ENCODE assay signal across 9 cellular contexts in the genomic region with DNA sequence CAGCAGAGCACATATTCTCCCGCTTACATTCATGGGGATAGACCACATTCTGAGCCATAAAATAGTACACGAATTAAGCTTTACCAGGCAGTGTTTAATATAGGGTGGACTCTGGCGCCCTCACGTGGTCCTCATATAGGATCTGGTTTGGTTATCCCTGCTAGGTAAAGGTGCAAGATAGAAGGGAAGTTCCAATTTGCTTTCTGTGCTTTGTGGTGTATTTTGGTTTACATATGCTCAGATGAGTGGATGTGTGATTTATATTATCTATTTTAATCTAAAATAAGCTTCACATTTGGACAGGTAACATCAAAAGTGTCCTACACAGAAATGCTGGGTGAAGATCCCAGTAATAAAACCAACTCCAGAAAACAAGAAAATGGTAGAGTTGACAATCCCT. TPM values are rescaled to one million over a fixed set of nuclear protein-coding genes. Genes with fewer than 3 reads are reported as not detected.
DNase-seq lines count a peak whose midpoint lies in the region; ATAC-seq lines count a peak whose summit lies in the region.
"Had no signal": no experiment of that assay in that cellular context is flagged by ENCODE, and none has a peak within 500 bp of the region (broad histone marks: within the 10 kb centered on the region; RNA-seq: fewer than 3 reads in every experiment).

No MANE protein-coding gene starts in this region.

- peaks cover 72% of the 10 kb centered on the region for H3K27me3 Mint-ChIP-seq in central memory CD8-positive, alpha-beta T cell

- H3K4me1 Mint-ChIP-seq in central memory CD8-positive, alpha-beta T cell = no peaks in the 10 kb centered on the region

- no peak overlapping the region for H3K27ac Mint-ChIP-seq in central memory CD8-positive, alpha-beta T cell (ENCODE audit: low read depth)
- H3K27ac Mint-ChIP-seq: activated naive CD4-positive, alpha-beta T cell treated with anti-CD3 and anti-CD28 coated beads, Interleukin-2, amount 50 U/mL, for 24 hours had no signal

- peak; percentile 77 for DNase-seq in DMS153 (lab: John Stamatoyannopoulos, UW)
- peak; percentile 89 for DNase-seq in NCI-H510A treated with DMSO at 0.1 percent for 48 hours (lab: John Stamatoyannopoulos, UW)
- peak; percentile 47 for DNase-seq in activated CD4-positive, alpha-beta T cell treated with anti-CD3 and anti-CD28 coated beads for 1 hour
- DNase-seq in central memory CD8-positive, alpha-beta T cell (ENCODE audit: low spot score in 2 of 2) = peak; percentile 21 to 49
- peak; percentile 30 to 86 for DNase-seq in left colon
- DNase-seq in stimulated activated CD4-positive, alpha-beta T cell treated with anti-CD3 and anti-CD28 coated beads, Interleukin-4, amount 100 ng/mL, for 1 hour = peak; percentile 67

- ATAC-seq in HG03378 (IDR thresholded peaks at IDR 0.05; ENCODE audit: unreplicated experiment) (peak; percentile 43), left colon (peak; percentile 94), GM19395 (IDR thresholded peaks at IDR 0.05; ENCODE audit: unreplicated experiment) (no peak)
- peak; percentile 64 for ATAC-seq in central memory CD8-positive, alpha-beta T cell (replicated peaks; ENCODE audit: extremely low read depth, poor library complexity, severe bottlenecking)

- no peak overlapping the region for H3K4me3 Mint-ChIP-seq in central memory CD8-positive, alpha-beta T cell
- H3K4me3 Mint-ChIP-seq: activated naive CD4-positive, alpha-beta T cell treated with anti-CD3 and anti-CD28 coated beads, Interleukin-2, amount 50 U/mL, for 24 hours had no signal

- H3K36me3 Mint-ChIP-seq in central memory CD8-positive, alpha-beta T cell (ENCODE audit: insufficient read depth) = no peaks in the 10 kb centered on the region
- H3K36me3 Mint-ChIP-seq: activated naive CD4-positive, alpha-beta T cell treated with anti-CD3 and anti-CD28 coated beads, Interleukin-2, amount 50 U/mL, for 24 hours had no signal

- intact Hi-C loops in left colon (cut with DNase I, micrococcal nuclease) = no loop called here

- H3K9me3 Mint-ChIP-seq in central memory CD8-positive, alpha-beta T cell = no peaks in the 10 kb centered on the region
- H3K9me3 Mint-ChIP-seq: activated naive CD4-positive, alpha-beta T cell treated with anti-CD3 and anti-CD28 coated beads, Interleukin-2, amount 50 U/mL, for 24 hours had no signal

RNA-seq across cellular contexts. Expression of a gene that starts 3.6 kb away (rescaled TPM):
- 1 to 10 TPM in 1 of 2 donors, under 1 TPM in 1; 0.76 to 2.7 TPM for total RNA-seq in left colon

RNA-seq across cellular contexts. Expression of a gene that starts 45.4 kb away (rescaled TPM):
- under 1 TPM; 0.15 to 0.53 TPM for total RNA-seq in left colon

Comparison
In these comparisons a context has a peak if more than half of its experiments do, and no peak if none do; other contexts are left out.
1. DNase-seq: peak in every context shown above with its lines; median percentile 89 in NCI-H510A treated with DMSO at 0.1 percent for 48 hours; 77 in DMS153; 67 in stimulated activated CD4-positive, alpha-beta T cell treated with anti-CD3 and anti-CD28 coated beads, Interleukin-4, amount 100 ng/mL, for 1 hour; 58 in left colon; 47 in activated CD4-positive, alpha-beta T cell treated with anti-CD3 and anti-CD28 coated beads for 1 hour; 35 in central memory CD8-positive, alpha-beta T cell.